In the genomic region with DNA sequence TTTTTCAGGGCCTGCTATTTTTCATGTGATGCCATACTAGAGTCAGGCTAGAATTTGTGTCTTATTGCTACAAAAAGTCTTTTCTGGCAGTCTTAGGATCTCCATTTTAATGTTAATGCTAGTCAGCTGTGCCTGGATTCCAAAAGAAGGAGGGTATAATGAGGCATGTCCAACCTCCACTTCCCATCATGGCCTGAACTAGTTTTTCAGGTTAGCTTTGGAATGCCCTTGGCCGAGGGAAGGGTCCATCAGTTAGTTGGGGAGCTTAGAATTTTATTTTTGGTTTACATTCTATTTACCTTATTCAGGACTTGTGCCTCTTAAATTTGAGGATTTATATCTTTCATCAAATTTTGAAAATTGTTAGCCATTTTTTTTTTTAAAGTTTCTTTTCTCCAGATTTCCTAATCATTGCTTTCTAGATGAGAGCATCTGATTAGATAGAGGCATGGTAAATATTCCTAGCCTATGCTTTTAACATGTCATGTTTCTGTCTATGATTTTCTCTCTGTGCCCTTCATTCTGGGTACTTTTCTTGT, we compare ENCODE assay signal across 18 cellular contexts. TPM values are rescaled to one million over a fixed set of nuclear protein-coding genes. Genes with fewer than 3 reads are reported as not detected.
A peak's percentile ranks its signal among the peaks of the same experiment; 100 is the strongest.
DNase-seq lines count a peak whose midpoint lies in the region; ATAC-seq and TF ChIP-seq lines count a peak whose summit lies in the region.
"Had no signal": no experiment of that assay in that cellular context is flagged by ENCODE, and none has a peak within 500 bp of the region (broad histone marks: within the 10 kb centered on the region; RNA-seq: fewer than 3 reads in every experiment).

No MANE protein-coding gene starts in this region.

- no peak overlapping the region for H3K23ac ChIP-seq in trophoblast cell (ENCODE audit: low read length)

- peaks cover 1% of the 10 kb centered on the region for H3K4me1 Mint-ChIP-seq in activated CD4-positive, alpha-beta T cell treated with anti-CD3 and anti-CD28 coated beads, Interleukin-2, amount 10 ng/mL, durations not matched to agents 24 days and 14 days
- no peaks in the 10 kb centered on the region for H3K4me1 Mint-ChIP-seq in natural killer cell

- H3K79me2 ChIP-seq in trophoblast cell (ENCODE audit: control insufficient read depth, insufficient read depth, low read length, poor library complexity), result no peaks in the 10 kb centered on the region

- H3K4ac ChIP-seq in trophoblast cell (ENCODE audit: low read depth, low read length), result no peak overlapping the region

- H3K4me1 ChIP-seq in trophoblast cell (ENCODE audit: control insufficient read depth in 1 of 2, insufficient read depth in 2 of 2, low read length in 2 of 2), result no peaks in the 10 kb centered on the region
- H3K4me1 ChIP-seq: A549; BLaER1 treated with 17β-estradiol and CSF1 and Interleukin-3, amounts not matched to agents 10 nM and 100 nM; Caco-2 had no signal

- no peak overlapping the region for H4K12ac ChIP-seq in trophoblast cell (ENCODE audit: low read depth, low read length)

- H2AK5ac ChIP-seq in trophoblast cell (ENCODE audit: low read length), result no peak overlapping the region

- DNase-seq in activated CD4-positive, alpha-beta T cell treated with anti-CD3 and anti-CD28 coated beads, Interleukin-2, amount 10 ng/mL, durations not matched to agents 24 days and 14 days, result peak; percentile 19
- DNase-seq in activated CD4-positive, alpha-beta T cell treated with anti-CD3 and anti-CD28 coated beads, Interleukin-2, amount 50 U/mL, for 48 hours, result no peak
- DNase-seq in trophoblast cell (peak; percentile 77 to 86), natural killer cell (no peak)
- DNase-seq: AML-193; Calu3; CD4-positive, alpha-beta T cell; CD8-positive, alpha-beta T cell; DMS79 treated with DMSO at 0.1 percent for 48 hours; GDM1 had no signal

- no peak overlapping the region for H4K91ac ChIP-seq in trophoblast cell (ENCODE audit: low read depth, low read length)

- H3K27me3 ChIP-seq in trophoblast cell (ENCODE audit: insufficient read depth, low read length), result no peaks in the 10 kb centered on the region
- H3K27me3 ChIP-seq: BLaER1 treated with 17β-estradiol and CSF1 and Interleukin-3, amounts not matched to agents 10 nM and 100 nM had no signal

- no CpG with 5 or more reads among the region's 1 CpG for WGBS in trophoblast cell (ENCODE audit: extremely low coverage, insufficient coverage, insufficient read length)

- H2BK5ac ChIP-seq in trophoblast cell (ENCODE audit: low read depth, low read length, poor library complexity), result no peak overlapping the region

- no peak overlapping the region for H3K4me3 Mint-ChIP-seq in activated CD4-positive, alpha-beta T cell treated with anti-CD3 and anti-CD28 coated beads, Interleukin-2, amount 10 ng/mL, durations not matched to agents 24 days and 14 days
- H3K4me3 Mint-ChIP-seq in natural killer cell, result no peak overlapping the region
- H3K4me3 Mint-ChIP-seq: B cell; CD4-positive, alpha-beta T cell; CD8-positive, alpha-beta T cell had no signal

- H3K9me3 Mint-ChIP-seq in activated CD4-positive, alpha-beta T cell treated with anti-CD3 and anti-CD28 coated beads, Interleukin-2, amount 10 ng/mL, durations not matched to agents 24 days and 14 days, result peaks cover 5% of the 10 kb centered on the region
- H3K9me3 Mint-ChIP-seq in natural killer cell, result no peaks in the 10 kb centered on the region
- H3K9me3 Mint-ChIP-seq: CD8-positive, alpha-beta T cell had no signal

- no peak overlapping the region for H3K27ac Mint-ChIP-seq in activated CD4-positive, alpha-beta T cell treated with anti-CD3 and anti-CD28 coated beads, Interleukin-2, amount 10 ng/mL, durations not matched to agents 24 days and 14 days
- H3K27ac Mint-ChIP-seq in natural killer cell, result no peak overlapping the region
- H3K27ac Mint-ChIP-seq: B cell; CD4-positive, alpha-beta T cell; CD8-positive, alpha-beta T cell had no signal

- peaks cover 23% of the 10 kb centered on the region for H3K27me3 Mint-ChIP-seq in activated CD4-positive, alpha-beta T cell treated with anti-CD3 and anti-CD28 coated beads, Interleukin-2, amount 10 ng/mL, durations not matched to agents 24 days and 14 days
- H3K27me3 Mint-ChIP-seq in natural killer cell (ENCODE audit: low read depth in 2 of 2), result peaks cover 8 to 33% of the 10 kb centered on the region in 2 donors

- no peaks in the 10 kb centered on the region for H3K79me1 ChIP-seq in trophoblast cell (ENCODE audit: low read length)

- H3K36me3 ChIP-seq in trophoblast cell (ENCODE audit: control insufficient read depth in 1 of 2, insufficient read depth in 2 of 2, low read length in 2 of 2), result peaks cover 6% of the 10 kb centered on the region in 2 experiments

- no peak for TF ChIP-seq CTCF in natural killer cell (IDR thresholded peaks at IDR 0.05)

- ATAC-seq in natural killer cell (no peak), HG03565 (IDR thresholded peaks at IDR 0.05; ENCODE audit: unreplicated experiment) (no peak)
- ATAC-seq: CD8-positive, alpha-beta T cell; GM12878 had no signal

- no peak overlapping the region for H3K18ac ChIP-seq in trophoblast cell (ENCODE audit: low read length)

- no peak overlapping the region for H3K27ac ChIP-seq in trophoblast cell (ENCODE audit: low read depth, low read length)
- H3K27ac ChIP-seq: 22Rv1; A549; BLaER1 treated with 17β-estradiol and CSF1 and Interleukin-3, amounts not matched to agents 10 nM and 100 nM; C4-2B had no signal

- H3K36me3 Mint-ChIP-seq in activated CD4-positive, alpha-beta T cell treated with anti-CD3 and anti-CD28 coated beads, Interleukin-2, amount 10 ng/mL, durations not matched to agents 24 days and 14 days (ENCODE audit: low read depth), result peaks cover 14% of the 10 kb centered on the region
- no peaks in the 10 kb centered on the region for H3K36me3 Mint-ChIP-seq in natural killer cell

- H3K9ac ChIP-seq in trophoblast cell (ENCODE audit: low read length), result no peak overlapping the region
- H3K9ac ChIP-seq: BLaER1 treated with 17β-estradiol and CSF1 and Interleukin-3, amounts not matched to agents 10 nM and 100 nM had no signal

- no peak overlapping the region for H2BK12ac ChIP-seq in trophoblast cell (ENCODE audit: low read length)

- H2AFZ ChIP-seq in trophoblast cell (ENCODE audit: insufficient read depth, low read length, poor library complexity), result no peak overlapping the region

- H3K4me3 ChIP-seq in trophoblast cell (ENCODE audit: low read depth, low read length), result no peak overlapping the region
- H3K4me3 ChIP-seq: A549; BLaER1 treated with 17β-estradiol and CSF1 and Interleukin-3, amounts not matched to agents 10 nM and 100 nM; GM12878 had no signal

- H3K4me2 ChIP-seq in trophoblast cell (ENCODE audit: low read length), result no peak overlapping the region
- H3K4me2 ChIP-seq: A549; BLaER1 treated with 17β-estradiol and CSF1 and Interleukin-3, amounts not matched to agents 10 nM and 100 nM had no signal

- H3K9me3 ChIP-seq in trophoblast cell (ENCODE audit: insufficient read depth, low read depth, low read length), result no peaks in the 10 kb centered on the region

- no peak overlapping the region for H4K8ac ChIP-seq in trophoblast cell (ENCODE audit: low read depth, low read length)

- H3K14ac ChIP-seq in trophoblast cell (ENCODE audit: low read length), result no peak overlapping the region

- H2BK120ac ChIP-seq in trophoblast cell (ENCODE audit: insufficient read depth, low read length, poor library complexity), result no peak overlapping the region

- intact Hi-C loops in activated CD4-positive, alpha-beta T cell treated with anti-CD3 and anti-CD28 coated beads, Interleukin-2, amount 10 ng/mL, durations not matched to agents 24 days and 14 days (cut with micrococcal nuclease), result no loop called here
- intact Hi-C loops in natural killer cell (cut with micrococcal nuclease), result no loop called here

RNA-seq across cellular contexts. Expression of gene ZNF777, which starts 6.5 kb away (rescaled TPM):
- total RNA-seq in activated CD4-positive, alpha-beta T cell treated with anti-CD3 and anti-CD28 coated beads, Interleukin-2, amount 10 ng/mL, durations not matched to agents 24 days and 14 days, result 18.2 and 19.2 TPM in 2 replicates
- 10.7 TPM in 2 replicates for polyA plus RNA-seq in trophoblast cell (2013)
- 10 to 100 TPM; 14.6 to 18.2 (median 17.2) TPM for total RNA-seq in natural killer cell

RNA-seq across cellular contexts. Expression of gene ZNF746, which starts 30.2 kb away (rescaled TPM):
- total RNA-seq in activated CD4-positive, alpha-beta T cell treated with anti-CD3 and anti-CD28 coated beads, Interleukin-2, amount 10 ng/mL, durations not matched to agents 24 days and 14 days, result 23.3 and 24.8 TPM in 2 replicates
- polyA plus RNA-seq in trophoblast cell (2013), result 12.1 and 12.8 TPM in 2 replicates
- 10 to 100 TPM; 41.4 to 48.6 (median 47.3) TPM for total RNA-seq in natural killer cell

Comparison
In these comparisons a context has a peak if more than half of its experiments do, and no peak if none do; other contexts are left out.
1. DNase-seq: peak in activated CD4-positive, alpha-beta T cell treated with anti-CD3 and anti-CD28 coated beads, Interleukin-2, amount 10 ng/mL, durations not matched to agents 24 days and 14 days (single experiment) and trophoblast cell (2 of 2); none in activated CD4-positive, alpha-beta T cell treated with anti-CD3 and anti-CD28 coated beads, Interleukin-2, amount 50 U/mL, for 48 hours (0 of 2) and natural killer cell (single experiment).